In the genomic region with DNA sequence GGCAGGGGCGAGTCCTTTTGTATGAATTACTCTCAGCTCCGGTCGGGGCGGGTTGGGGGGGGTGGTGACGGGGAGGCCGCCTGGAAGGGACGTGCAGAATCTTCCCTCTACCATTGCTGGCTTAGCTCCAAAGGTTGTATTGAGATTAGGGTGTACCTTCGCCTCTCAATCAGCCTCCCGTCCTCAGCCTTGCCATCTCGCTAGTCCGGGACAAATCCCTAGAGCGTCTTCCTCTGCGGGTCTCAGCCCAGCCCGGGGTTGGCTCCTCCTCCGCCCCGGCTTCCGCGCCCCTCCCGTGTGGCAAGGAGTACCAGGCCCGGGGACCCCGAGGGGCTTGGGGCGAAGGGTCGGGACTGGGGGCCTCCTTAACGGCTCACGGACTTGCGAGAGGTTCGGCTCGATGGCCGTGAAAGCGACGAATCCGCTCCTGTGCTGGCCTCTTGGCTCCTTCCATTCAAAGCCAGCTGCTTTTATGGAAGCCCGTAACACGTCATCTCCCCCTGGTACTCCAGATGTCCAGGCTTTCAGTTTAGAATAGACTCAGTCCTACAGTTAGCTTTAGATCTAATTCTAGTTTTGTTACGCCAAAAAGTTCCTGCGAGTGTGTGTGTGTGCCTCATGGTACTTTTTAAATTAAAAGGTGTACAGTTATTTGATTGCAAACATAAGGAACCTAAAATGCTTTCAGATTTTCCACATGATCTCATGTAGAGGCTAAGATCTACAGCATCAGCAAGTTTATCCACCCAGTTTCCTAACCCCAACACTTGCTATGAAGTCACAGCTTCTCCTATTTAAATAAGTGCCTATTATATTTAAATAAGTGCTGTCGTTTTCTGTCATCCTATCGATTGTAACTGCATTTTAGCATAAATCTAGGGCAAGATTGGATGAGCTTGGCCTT, we compare ENCODE assay signal across 1 cellular context.
TF ChIP-seq lines count a peak whose summit lies in the region.

No MANE protein-coding gene starts in this region.

TF ChIP-seq in WTC11, 78 proteins besides CTCF, POLR2A, EP300 and RAD21 (continued from another document):
- TF ChIP-seq, protein P1, sequence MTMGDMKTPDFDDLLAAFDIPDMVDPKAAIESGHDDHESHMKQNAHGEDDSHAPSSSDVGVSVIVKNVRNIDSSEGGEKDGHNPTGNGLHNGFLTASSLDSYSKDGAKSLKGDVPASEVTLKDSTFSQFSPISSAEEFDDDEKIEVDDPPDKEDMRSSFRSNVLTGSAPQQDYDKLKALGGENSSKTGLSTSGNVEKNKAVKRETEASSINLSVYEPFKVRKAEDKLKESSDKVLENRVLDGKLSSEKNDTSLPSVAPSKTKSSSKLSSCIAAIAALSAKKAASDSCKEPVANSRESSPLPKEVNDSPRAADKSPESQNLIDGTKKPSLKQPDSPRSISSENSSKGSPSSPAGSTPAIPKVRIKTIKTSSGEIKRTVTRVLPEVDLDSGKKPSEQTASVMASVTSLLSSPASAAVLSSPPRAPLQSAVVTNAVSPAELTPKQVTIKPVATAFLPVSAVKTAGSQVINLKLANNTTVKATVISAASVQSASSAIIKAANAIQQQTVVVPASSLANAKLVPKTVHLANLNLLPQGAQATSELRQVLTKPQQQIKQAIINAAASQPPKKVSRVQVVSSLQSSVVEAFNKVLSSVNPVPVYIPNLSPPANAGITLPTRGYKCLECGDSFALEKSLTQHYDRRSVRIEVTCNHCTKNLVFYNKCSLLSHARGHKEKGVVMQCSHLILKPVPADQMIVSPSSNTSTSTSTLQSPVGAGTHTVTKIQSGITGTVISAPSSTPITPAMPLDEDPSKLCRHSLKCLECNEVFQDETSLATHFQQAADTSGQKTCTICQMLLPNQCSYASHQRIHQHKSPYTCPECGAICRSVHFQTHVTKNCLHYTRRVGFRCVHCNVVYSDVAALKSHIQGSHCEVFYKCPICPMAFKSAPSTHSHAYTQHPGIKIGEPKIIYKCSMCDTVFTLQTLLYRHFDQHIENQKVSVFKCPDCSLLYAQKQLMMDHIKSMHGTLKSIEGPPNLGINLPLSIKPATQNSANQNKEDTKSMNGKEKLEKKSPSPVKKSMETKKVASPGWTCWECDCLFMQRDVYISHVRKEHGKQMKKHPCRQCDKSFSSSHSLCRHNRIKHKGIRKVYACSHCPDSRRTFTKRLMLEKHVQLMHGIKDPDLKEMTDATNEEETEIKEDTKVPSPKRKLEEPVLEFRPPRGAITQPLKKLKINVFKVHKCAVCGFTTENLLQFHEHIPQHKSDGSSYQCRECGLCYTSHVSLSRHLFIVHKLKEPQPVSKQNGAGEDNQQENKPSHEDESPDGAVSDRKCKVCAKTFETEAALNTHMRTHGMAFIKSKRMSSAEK (CRISPR knock-in tag; IDR thresholded peaks at IDR 0.05; ENCODE audit: borderline replicate concordance): no peak
